24 cellular contexts compared by ENCODE assay signal in the genomic region with DNA sequence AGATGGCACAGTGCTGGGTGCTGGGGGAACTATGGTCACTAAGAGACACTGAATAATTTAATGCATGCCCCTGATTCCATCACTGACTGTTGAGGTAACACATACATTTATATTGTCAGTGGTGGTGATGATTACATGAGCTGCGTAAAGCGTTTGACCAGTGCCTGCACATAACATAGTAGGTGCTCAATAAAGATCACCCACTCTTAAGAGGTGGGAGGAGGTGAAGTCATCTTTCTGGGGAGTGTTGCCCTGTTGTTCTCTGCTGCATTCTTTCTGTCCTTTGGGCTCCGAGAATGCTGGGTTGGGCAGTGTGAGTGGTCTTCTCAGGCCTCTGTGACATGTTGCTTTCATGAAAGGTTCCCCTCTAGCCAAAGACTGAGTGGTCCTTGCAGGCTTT.
"Had no signal": no experiment of that assay in that cellular context is flagged by ENCODE, and none has a peak within 500 bp of the region (broad histone marks: within the 10 kb centered on the region; RNA-seq: fewer than 3 reads in every experiment).

No MANE protein-coding gene starts in this region.

- ATAC-seq: effector memory CD8-positive, alpha-beta T cell; natural killer cell treated with Interleukin-12 subunit alpha and Interleukin-12 subunit beta and Interleukin-15 and Interleukin-18, amount 100 ng/mL, for 72 hours had no signal

- H2AFZ ChIP-seq: parathyroid adenoma had no signal

- H3K4me3 Mint-ChIP-seq: effector memory CD8-positive, alpha-beta T cell; memory B cell; mesothelial cell of epicardium; naive B cell; natural killer cell treated with Interleukin-12 subunit alpha and Interleukin-12 subunit beta and Interleukin-15 and Interleukin-18, amount 100 ng/mL, for 72 hours; neural crest cell had no signal

- H3K27ac Mint-ChIP-seq: effector memory CD8-positive, alpha-beta T cell; memory B cell; mesothelial cell of epicardium; natural killer cell treated with Interleukin-12 subunit alpha and Interleukin-12 subunit beta and Interleukin-15 and Interleukin-18, amount 100 ng/mL, for 72 hours had no signal

- DNase-seq: cerebellar nuclear complex; cortex of kidney; effector memory CD8-positive, alpha-beta T cell; erythroblast; esophagus squamous epithelium; naive B cell; stimulated activated CD4-positive, alpha-beta T cell treated with anti-CD3 and anti-CD28 coated beads, Interleukin-1b, Interleukin-23, amount 100 ng/mL, for 48 hours; stimulated activated CD4-positive, alpha-beta T cell treated with anti-CD3 and anti-CD28 coated beads, Interleukin-4, amount 100 ng/mL, for 1 hour; stimulated activated CD8-positive, alpha-beta memory T cell treated with anti-CD3 and anti-CD28 coated beads, Interleukin-4, amount 100 ng/mL, for 48 hours; stimulated activated naive CD4-positive, alpha-beta T cell; substantia nigra; testis; tibial artery; uterus had no signal

- H3K9me3 Mint-ChIP-seq: effector memory CD8-positive, alpha-beta T cell; memory B cell; mesothelial cell of epicardium; naive B cell; natural killer cell treated with Interleukin-12 subunit alpha and Interleukin-12 subunit beta and Interleukin-15 and Interleukin-18, amount 100 ng/mL, for 72 hours; neural crest cell had no signal

- H3K4me3 ChIP-seq: esophagus squamous epithelium, lung, mucosa of descending colon, psoas muscle, testis, tibial artery, upper lobe of right lung, uterus had no signal

- H3K36me3 Mint-ChIP-seq: memory B cell; mesothelial cell of epicardium; naive B cell; natural killer cell treated with Interleukin-12 subunit alpha and Interleukin-12 subunit beta and Interleukin-15 and Interleukin-18, amount 100 ng/mL, for 72 hours had no signal

- H3K27ac ChIP-seq: neutrophil, parathyroid adenoma, psoas muscle, testis, upper lobe of right lung, uterus had no signal

- H3K9me3 ChIP-seq: esophagus squamous epithelium, mucosa of descending colon, neutrophil, psoas muscle, testis, tibial artery, upper lobe of right lung, uterus had no signal

- H3K4me1 Mint-ChIP-seq: memory B cell, naive B cell had no signal

- H3K36me3 ChIP-seq: esophagus squamous epithelium, neutrophil, tibial artery, upper lobe of right lung, uterus had no signal

- H3K27me3 Mint-ChIP-seq: effector memory CD8-positive, alpha-beta T cell had no signal

- H3K27me3 ChIP-seq: esophagus squamous epithelium, neutrophil, testis, tibial artery, upper lobe of right lung, uterus had no signal
